In the genomic region with DNA sequence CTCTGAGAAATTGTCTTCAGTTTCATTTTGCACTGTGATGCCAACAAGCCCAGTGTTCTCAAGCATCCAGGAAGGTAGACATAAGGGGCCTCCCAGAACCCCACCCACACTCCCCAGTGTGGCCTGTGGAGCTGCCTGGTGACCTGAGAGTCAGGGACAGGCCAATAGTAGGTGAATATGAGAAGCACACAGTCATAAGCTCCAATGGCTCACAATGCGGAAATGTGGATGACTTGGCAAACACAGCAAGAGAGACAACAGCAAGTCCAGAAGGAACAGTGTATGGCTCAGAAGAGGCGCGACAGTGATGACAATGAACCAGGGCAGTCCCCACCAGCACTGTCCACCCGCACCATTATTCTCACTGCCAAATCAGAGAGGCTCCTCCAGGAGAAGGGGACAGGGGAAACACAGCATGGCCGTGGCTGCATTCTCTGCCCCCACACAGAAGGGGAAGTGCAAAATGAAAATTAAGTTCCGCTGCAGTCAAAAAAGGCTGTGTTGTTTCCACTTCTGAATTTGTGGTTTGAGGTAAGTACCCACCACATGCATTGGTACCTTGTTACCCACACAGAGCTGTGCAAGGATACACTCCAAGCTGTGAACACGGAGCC, we compare ENCODE assay signal across 12 cellular contexts.
DNase-seq lines count a peak whose midpoint lies in the region; ATAC-seq and TF ChIP-seq lines count a peak whose summit lies in the region.
"Had no signal": no experiment of that assay in that cellular context is flagged by ENCODE, and none has a peak within 500 bp of the region (broad histone marks: within the 10 kb centered on the region; RNA-seq: fewer than 3 reads in every experiment).

No MANE protein-coding gene starts in this region.

- no peaks in the 10 kb centered on the region for H3K9me3 ChIP-seq in hepatocyte (ENCODE audit: low read depth)
- H3K9me3 ChIP-seq: thoracic aorta had no signal

- TF ChIP-seq CTCF in GM20000 (IDR thresholded peaks at IDR 0.05; ENCODE audit: extremely low read depth, missing control alignments) (no peak), hepatocyte (IDR thresholded peaks at IDR 0.05; ENCODE audit: poor library complexity) (no peak)

- no peaks in the 10 kb centered on the region for H3K36me3 ChIP-seq in hepatocyte (replicated peaks; ENCODE audit: insufficient read depth, low read depth)
- H3K36me3 ChIP-seq: thoracic aorta had no signal

- WGBS in hepatocyte (ENCODE audit: low lambda C conversion rate, missing lambda C conversion rate), result 92% methylated on average over 7 of the region's 7 CpGs

- DNase-seq in GM20000 (ENCODE audit: low spot score), result peak; percentile 30
- DNase-seq in SKM-1 treated with dmso at 0.1 percent for 144 hours (lab: John Stamatoyannopoulos, UW; ENCODE audit: unreplicated experiment), result peak; percentile 58
- no peak for DNase-seq in NCI-H128 (lab: John Stamatoyannopoulos, UW; ENCODE audit: unreplicated experiment)
- no peak for DNase-seq in SW480 (ENCODE audit: low spot score)
- DNase-seq in hepatocyte (ENCODE audit: low spot score), result no peak
- DNase-seq in G401 (ENCODE audit: low spot score), result no peak
- DNase-seq: activated naive CD4-positive, alpha-beta T cell treated with anti-CD3 and anti-CD28 coated beads for 36 hours; NCI-H1436; T-helper 9 cell had no signal

- H3K27me3 ChIP-seq in hepatocyte, result no peaks in the 10 kb centered on the region

- H3K4me2 ChIP-seq in hepatocyte, result no peak overlapping the region

- H3K4me1 ChIP-seq in hepatocyte (ENCODE audit: insufficient read depth), result no peaks in the 10 kb centered on the region

- no peak overlapping the region for H3K27ac ChIP-seq in hepatocyte
- H3K27ac ChIP-seq: thoracic aorta had no signal

- ATAC-seq in GM18502 (IDR thresholded peaks at IDR 0.05; ENCODE audit: poor library complexity, unreplicated experiment) (peak; percentile 92), HG03103 (IDR thresholded peaks at IDR 0.05; ENCODE audit: low read depth, unreplicated experiment) (peak; percentile 79)

- no peak overlapping the region for H3K4me3 ChIP-seq in hepatocyte
- H3K4me3 ChIP-seq: thoracic aorta had no signal

- in situ Hi-C loops in G401 (cut with HindIII; ENCODE audit: low sequenced_read_pairs), result no loop called here

- no peaks in the 10 kb centered on the region for H3K79me2 ChIP-seq in hepatocyte

- no peak overlapping the region for H2AFZ ChIP-seq in hepatocyte

- no peaks in the 10 kb centered on the region for H3K9me2 ChIP-seq in hepatocyte (replicated peaks; ENCODE audit: insufficient read depth)

- no peaks in the 10 kb centered on the region for H4K20me1 ChIP-seq in hepatocyte (ENCODE audit: insufficient read depth, poor library complexity, severe bottlenecking)

Comparison
In these comparisons a context has a peak if more than half of its experiments do, and no peak if none do; other contexts are left out.
1. DNase-seq: peak in GM20000 (single experiment) and SKM-1 treated with dmso at 0.1 percent for 144 hours (single experiment); none in NCI-H128 (single experiment), SW480 (single experiment), hepatocyte (single experiment) and G401 (single experiment).